9 cellular contexts compared by ENCODE assay signal in the genomic region with DNA sequence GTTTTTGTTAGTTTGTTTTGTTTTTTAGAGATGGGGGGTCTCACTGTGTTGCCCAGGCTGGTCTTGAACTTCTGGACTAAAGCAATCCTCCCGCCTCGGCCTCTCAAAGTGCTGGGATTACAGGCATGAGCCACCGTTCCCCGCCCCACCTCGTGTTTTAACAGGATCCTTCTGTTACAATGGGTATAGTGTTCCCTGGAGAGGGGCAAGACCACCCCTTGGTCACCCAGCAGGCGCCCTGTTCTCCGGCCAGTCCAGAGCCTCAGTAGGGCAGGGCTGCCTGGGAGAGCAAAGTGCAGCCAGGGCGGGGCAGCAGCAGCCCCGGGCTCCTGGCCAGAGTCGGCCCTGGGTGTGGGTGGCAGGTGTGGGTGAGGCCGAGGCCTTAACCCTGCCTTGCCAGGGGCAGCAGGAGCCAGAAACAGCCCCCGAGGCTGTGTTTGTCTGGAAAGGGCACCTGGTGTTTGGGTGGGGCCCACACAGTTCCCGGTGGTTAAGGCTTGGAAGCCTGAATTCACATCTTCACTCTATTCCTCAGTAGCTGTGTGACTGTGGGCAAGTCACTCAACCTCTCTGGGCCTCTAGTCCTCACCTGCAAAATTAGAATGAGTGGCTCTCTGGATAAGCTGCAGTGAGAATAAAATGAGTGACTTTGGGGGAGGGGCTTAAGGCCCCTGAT. TPM values are rescaled to one million over a fixed set of nuclear protein-coding genes. Genes with fewer than 3 reads are reported as not detected.
DNase-seq lines count a peak whose midpoint lies in the region; ATAC-seq and TF ChIP-seq lines count a peak whose summit lies in the region.
"Had no signal": no experiment of that assay in that cellular context is flagged by ENCODE, and none has a peak within 500 bp of the region (broad histone marks: within the 10 kb centered on the region; RNA-seq: fewer than 3 reads in every experiment).

No MANE protein-coding gene starts in this region.

- TF ChIP-seq CTCF in Panc1 (IDR thresholded peaks at IDR 0.05): no peak

- H3K4me1 ChIP-seq in Panc1 (ENCODE audit: control insufficient read depth, insufficient read depth, low read length) (peaks cover 28% of the 10 kb centered on the region), esophagus (ENCODE audit: control insufficient read depth in 2 of 2, insufficient read depth in 2 of 2, low read length in 1 of 2) (peaks cover 7 to 13% of the 10 kb centered on the region in 2 donors)

- in situ Hi-C loops in Panc1 (cut with HindIII; ENCODE audit: low pct_unique_long_range_greater_than_20kb, low sequenced_read_pairs): no loop called here

- no peaks in the 10 kb centered on the region; the same call in 1 of the 2 replicates for H3K36me3 ChIP-seq in Panc1 (ENCODE audit: control insufficient read depth, insufficient read depth, low read length)
- H3K36me3 ChIP-seq in esophagus (ENCODE audit: control insufficient read depth in 2 of 2, insufficient read depth in 2 of 2, low read length in 1 of 2): peaks cover 2 to 9% of the 10 kb centered on the region in 2 donors

- CTCF ChIA-PET in Panc1 (lab: Charles Lee): no interaction called here

- DNase-seq in GF-D8 (lab: John Stamatoyannopoulos, UW): peak; percentile 72
- no peak for DNase-seq in Panc1 (ENCODE audit: low read depth, low spot score)
- peak; percentile 33 for DNase-seq in renal cortical epithelial cell (ENCODE audit: low read depth)
- DNase-seq in NCI-H345 (lab: John Stamatoyannopoulos, UW): no peak
- DNase-seq in pons (ENCODE audit: low spot score): no peak
- DNase-seq in NCI-H146 treated with DMSO at 0.1 percent for 48 hours (lab: John Stamatoyannopoulos, UW; ENCODE audit: unreplicated experiment): no peak
- DNase-seq: NCI-H2029 treated with DMSO at 0.1 percent for 48 hours had no signal

- H3K9me3 ChIP-seq in Panc1 (ENCODE audit: control insufficient read depth, insufficient read depth, low read depth, low read length) (no peaks in the 10 kb centered on the region), esophagus (ENCODE audit: control insufficient read depth in 2 of 2, insufficient read depth in 1 of 2, low read depth in 1 of 2, low read length in 1 of 2) (no peaks in the 10 kb centered on the region)

- intact Hi-C loops in Panc1 (cut with micrococcal nuclease; ENCODE audit: unreplicated experiment): no loop called here

- H3K27me3 ChIP-seq in Panc1 (ENCODE audit: control insufficient read depth, insufficient read depth, low read length) (no peaks in the 10 kb centered on the region), esophagus (ENCODE audit: control insufficient read depth in 1 of 2, insufficient read depth in 2 of 2, low read length in 2 of 2) (no peaks in the 10 kb centered on the region)

- WGBS in esophagus, 2 donors: 24 to 29% methylated on average over 13 of the region's 13 CpGs

- BruUV-seq in Panc1 (replicated peaks; lab: Mats Ljungman, UMichigan): no TSS peak

- POLR2A ChIA-PET in Panc1 (lab: Charles Lee): no interaction called here

- ATAC-seq in Panc1 (0 out of 2 replicates have a peak, but pooled peaks have one; percentile 36), GM21619 (IDR thresholded peaks at IDR 0.05; ENCODE audit: unreplicated experiment) (no peak)

- H3K27ac ChIP-seq in Panc1 (ENCODE audit: low read length) (peak overlapping the region; percentile 17; the same call in 1 of the 2 replicates), esophagus (ENCODE audit: low read depth in 2 of 2, low read length in 1 of 2) (peak overlapping the region; percentile 61 to 66)

- no peak overlapping the region for H3K4me3 ChIP-seq in Panc1 (ENCODE audit: low read depth in 2 of 2, low read length in 2 of 2)
- no peak overlapping the region for H3K4me3 ChIP-seq in esophagus (ENCODE audit: low read depth in 1 of 2, low read length in 2 of 2)

RNA-seq across cellular contexts. Expression of gene VASP, which starts 7.2 kb away (rescaled TPM):
- total RNA-seq in Panc1 (2021; ENCODE audit: unreplicated experiment) (101 TPM), renal cortical epithelial cell (66.0 and 224 TPM in 2 replicates)
- 108 TPM for polyA plus RNA-seq in Panc1 (2012; ENCODE audit: insufficient read length)
- polyA plus RNA-seq in esophagus: 10 to 100 TPM; 35.5 to 36.5 TPM

RNA-seq across cellular contexts. Expression of gene PPM1N, which starts 16.3 kb away (rescaled TPM):
- 3.3 TPM for total RNA-seq in Panc1 (2021; ENCODE audit: unreplicated experiment)
- 10.2 TPM for polyA plus RNA-seq in Panc1 (2012; ENCODE audit: insufficient read length)
- polyA plus RNA-seq in esophagus: 1 to 10 TPM; 2.3 to 2.5 TPM
- 0.75 and 1.0 TPM in 2 replicates for total RNA-seq in renal cortical epithelial cell

RNA-seq across cellular contexts. Expression of gene RTN2, which starts 17.7 kb away (rescaled TPM):
- 15.6 TPM for total RNA-seq in Panc1 (2021; ENCODE audit: unreplicated experiment)
- 31.9 TPM for polyA plus RNA-seq in Panc1 (2012; ENCODE audit: insufficient read length)
- polyA plus RNA-seq in esophagus: 1 to 10 TPM; 2.4 to 5.1 TPM
- 5.8 and 20.0 TPM in 2 replicates for total RNA-seq in renal cortical epithelial cell

RNA-seq across cellular contexts. Expression of gene FOSB, which starts 46.7 kb away (rescaled TPM):
- total RNA-seq in Panc1 (2021; ENCODE audit: unreplicated experiment) (13.4 TPM), renal cortical epithelial cell (1.4 and 18.3 TPM in 2 replicates)
- polyA plus RNA-seq in Panc1 (2012; ENCODE audit: insufficient read length): 6.1 TPM
- 10 to 100 TPM in 1 of 2 donors, 1 to 10 TPM in 1; 1.1 to 13.8 TPM for polyA plus RNA-seq in esophagus

Comparison
In these comparisons a context has a peak if more than half of its experiments do, and no peak if none do; other contexts are left out.
1. DNase-seq: peak in GF-D8 (single experiment) and renal cortical epithelial cell (single experiment); none in Panc1 (single experiment), NCI-H345 (single experiment), pons (single experiment) and NCI-H146 treated with DMSO at 0.1 percent for 48 hours (single experiment).